ENCODE assay signal across 8 cellular contexts in genomic region chr1:66436378-66437135, GRCh38.
A peak's percentile ranks its signal among the peaks of the same experiment; 100 is the strongest.
DNase-seq lines count a peak whose midpoint lies in the region; ATAC-seq and TF ChIP-seq lines count a peak whose summit lies in the region.

No MANE protein-coding gene starts in this region.

- no peaks in the 10 kb centered on the region for H3K36me3 ChIP-seq in osteoblast (ENCODE audit: insufficient read depth, low read length)

- H3K4me3 ChIP-seq in astrocyte of the cerebellum (ENCODE audit: low read depth, low read length) (no peak overlapping the region), osteoblast (ENCODE audit: insufficient read depth, low read length) (no peak overlapping the region)

- no peaks in the 10 kb centered on the region for H4K20me1 ChIP-seq in osteoblast (ENCODE audit: insufficient read depth, low read length)

- H3K79me2 ChIP-seq in osteoblast (ENCODE audit: insufficient read depth, low read length), result no peaks in the 10 kb centered on the region

- peak overlapping the region; percentile 17 for H2AFZ ChIP-seq in osteoblast (ENCODE audit: low read length)

- DNase-seq in AG20443 (ENCODE audit: low spot score) (peak; percentile 66), SK-MEL-5 (ENCODE audit: low read depth, low spot score) (peak; percentile 89), astrocyte of the cerebellum (ENCODE audit: low read depth) (peak; percentile 81), osteoblast (ENCODE audit: insufficient read length, low spot score, missing footprints) (peak; percentile 38), NCI-H187 (lab: John Stamatoyannopoulos, UW) (no peak), NCI-H146 treated with DMSO at 0.1 percent for 48 hours (lab: John Stamatoyannopoulos, UW; ENCODE audit: unreplicated experiment) (no peak)

- H3K27me3 ChIP-seq in osteoblast (ENCODE audit: insufficient read depth, low read length), result no peaks in the 10 kb centered on the region

- no peak overlapping the region for H3K27ac ChIP-seq in osteoblast (ENCODE audit: low read depth, low read length)

- peaks cover 22% of the 10 kb centered on the region for H3K4me1 ChIP-seq in osteoblast (ENCODE audit: insufficient read depth, low read length)

- H3K9me3 ChIP-seq in osteoblast (ENCODE audit: low read depth, low read length), result no peaks in the 10 kb centered on the region

- peak; percentile 64 for TF ChIP-seq CTCF in astrocyte of the cerebellum (IDR thresholded peaks at IDR 0.05; ENCODE audit: low read depth, low read length, missing control alignments)
- peak; percentile 60 for TF ChIP-seq CTCF in osteoblast (IDR thresholded peaks at IDR 0.05; ENCODE audit: extremely low read depth, low read depth, low read length)

- peak; percentile 71 for ATAC-seq in GM18909 (IDR thresholded peaks at IDR 0.05; ENCODE audit: poor library complexity, unreplicated experiment)
- peak; percentile 62 for ATAC-seq in HG03066 (IDR thresholded peaks at IDR 0.05; ENCODE audit: low read depth, unreplicated experiment)

- no peak overlapping the region for H3K4me2 ChIP-seq in osteoblast (ENCODE audit: insufficient read depth, low read length)

- in situ Hi-C loops in SK-MEL-5 (cut with HindIII; ENCODE audit: low pct_unique_long_range_greater_than_20kb, low sequenced_read_pairs), result loop anchor here (25.0 kb wide), 1 partner anchor 199 kb away; no protein-coding TSS in a partner anchor
- in situ Hi-C loops in astrocyte of the cerebellum (cut with HindIII; ENCODE audit: low sequenced_read_pairs), result no loop called here

Comparison
In these comparisons a context has a peak if more than half of its experiments do, and no peak if none do; other contexts are left out.
1. DNase-seq: peak in AG20443 (single experiment), SK-MEL-5 (single experiment), astrocyte of the cerebellum (single experiment) and osteoblast (single experiment); none in NCI-H187 (0 of 2) and NCI-H146 treated with DMSO at 0.1 percent for 48 hours (single experiment).